ENCODE assay signal across 10 cellular contexts in the genomic region with DNA sequence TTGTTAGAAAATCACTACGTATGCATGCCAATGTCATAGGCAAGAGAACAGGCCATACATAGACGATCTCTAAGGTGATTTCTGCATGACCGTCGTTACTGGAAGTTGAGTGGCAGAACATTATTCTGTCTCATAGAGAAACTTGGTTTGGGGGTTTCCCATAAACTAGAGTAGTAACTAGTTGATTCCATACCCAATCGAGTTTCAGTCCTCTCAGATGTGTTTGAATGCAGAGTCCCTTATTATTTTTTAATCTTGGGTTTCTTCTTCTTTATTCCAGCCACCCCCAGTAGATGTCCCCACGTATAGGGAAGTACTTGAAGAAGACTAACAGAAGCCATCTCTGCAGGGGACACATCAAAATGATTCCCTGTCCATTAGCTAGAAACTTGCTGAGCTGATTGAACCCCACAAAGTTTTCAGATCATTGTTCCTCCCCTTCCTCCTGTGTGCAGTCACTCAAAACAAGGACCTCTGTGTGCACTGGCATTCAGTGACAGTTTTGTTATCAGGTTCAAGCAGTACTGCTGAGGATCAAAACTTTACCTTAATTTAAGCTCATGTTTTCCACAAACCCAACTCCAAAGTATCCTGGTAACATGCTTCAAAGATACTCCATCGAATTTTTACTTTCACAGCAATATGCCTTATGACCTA.
DNase-seq lines count a peak whose midpoint lies in the region; ATAC-seq, FAIRE-seq and TF ChIP-seq lines count a peak whose summit lies in the region.
"Had no signal": no experiment of that assay in that cellular context is flagged by ENCODE, and none has a peak within 500 bp of the region (broad histone marks: within the 10 kb centered on the region; RNA-seq: fewer than 3 reads in every experiment).

No MANE protein-coding gene starts in this region.

- no peaks in the 10 kb centered on the region for H4K20me1 ChIP-seq in K562 (replicated peaks; ENCODE audit: control insufficient read depth, insufficient read depth, low read length)

- TF ChIP-seq EP300 in K562 (IDR thresholded peaks at IDR 0.05; ENCODE audit: low read length): no peak

- no peak overlapping the region for H3K4me3 ChIP-seq in K562

- no peaks in the 10 kb centered on the region for H3K27me3 ChIP-seq in K562 (ENCODE audit: control insufficient read depth in 2 of 2, insufficient read depth in 2 of 2, low read length in 2 of 2)

- H3K36me3 ChIP-seq in K562 (ENCODE audit: control insufficient read depth, insufficient read depth, low read length): no peaks in the 10 kb centered on the region

- 11% methylated on average over 7 of the region's 7 CpGs for WGBS in K562 (ENCODE audit: insufficient coverage, low coverage, missing lambda C conversion rate)

- ATAC-seq in GM18499 (IDR thresholded peaks at IDR 0.05; ENCODE audit: insufficient read depth, unreplicated experiment) (peak; percentile 56), GM21367 (IDR thresholded peaks at IDR 0.05; ENCODE audit: unreplicated experiment) (peak; percentile 65), HG03457 (IDR thresholded peaks at IDR 0.05; ENCODE audit: unreplicated experiment) (peak; percentile 70), K562 (peak; percentile 82)

- FAIRE-seq in K562 (lab: Jason Lieb, UNC): no peak

- no peak for TF ChIP-seq POLR2A in K562 (conservative IDR thresholded peaks at IDR 0.05)

- peak in 2 of 4 experiments; percentile 30 to 38 for DNase-seq in K562 (ENCODE audit: extremely low read depth in 1 of 4, low spot score in 3 of 4)
- no peak for DNase-seq in NCI-H748 (lab: John Stamatoyannopoulos, UW; ENCODE audit: unreplicated experiment)
- no peak for DNase-seq in GF-D8 (lab: John Stamatoyannopoulos, UW)
- DNase-seq in NCI-H1436 treated with DMSO at 0.1 percent for 48 hours (lab: John Stamatoyannopoulos, UW): no peak
- no peak for DNase-seq in NCI-H510A (lab: John Stamatoyannopoulos, UW)
- DNase-seq: activated CD8-positive, alpha-beta memory T cell treated with anti-CD3 and anti-CD28 coated beads, Interleukin-2, amount 50 U/mL, for 4 hours; NCI-H446 treated with DMSO at 0.1 percent for 48 hours had no signal

- no peak overlapping the region for H3K9ac ChIP-seq in K562 (ENCODE audit: insufficient read depth in 1 of 2, low read depth in 2 of 2, low read length in 2 of 2)

- intact Hi-C loops in K562 (cut with micrococcal nuclease): loop anchor here (5.0 kb wide), 1 partner anchor 161 kb away; no protein-coding TSS in a partner anchor

- no peaks in the 10 kb centered on the region for H3K9me1 ChIP-seq in K562 (ENCODE audit: control insufficient read depth, insufficient read depth, low read length)

- CTCF ChIA-PET in K562 (lab: Yijun Ruan, JAX; ENCODE audit: low intra/inter-chr PET ratio): no interaction called here

- H3K4me2 ChIP-seq in K562 (ENCODE audit: insufficient read depth, low read length): no peak overlapping the region

- no peak overlapping the region for H3K27ac ChIP-seq in K562 (ENCODE audit: extremely low read depth, low read depth, low read length)

- H3K79me2 ChIP-seq in K562 (ENCODE audit: control insufficient read depth, insufficient read depth, low read length): no peaks in the 10 kb centered on the region

- H2AFZ ChIP-seq in K562 (ENCODE audit: low read depth, low read length): peak overlapping the region; percentile 83

- peak in 1 of 3 experiments; percentile 42; a peak in 1 of 6 replicates for TF ChIP-seq CTCF in K562 (IDR thresholded peaks at IDR 0.05 in 2 of 3, conservative IDR thresholded peaks at IDR 0.05 in 1 of 3; ENCODE audit: insufficient read depth in 2 of 3, low read depth in 1 of 3, low read length in 3 of 3)

- TF ChIP-seq RAD21 in K562 (CRISPR knock-in tag; conservative IDR thresholded peaks at IDR 0.05 in 1 of 2, IDR thresholded peaks at IDR 0.05 in 1 of 2): peak in 1 of 2 experiments; percentile 37; a peak in 2 of 4 replicates

- H3K9me3 ChIP-seq in K562 (replicated peaks; ENCODE audit: control insufficient read depth, insufficient read depth, low read depth, low read length): peaks cover 10% of the 10 kb centered on the region

- peaks cover 8 to 11% of the 10 kb centered on the region in 2 experiments; a peak in 4 of 5 replicates for H3K4me1 ChIP-seq in K562 (replicated peaks in 1 of 2; ENCODE audit: control insufficient read depth in 2 of 2, insufficient read depth in 2 of 2, low read length in 2 of 2)

- BruUV-seq in K562 (replicated peaks; lab: Mats Ljungman, UMichigan): no TSS peak

- POLR2A ChIA-PET in K562 (lab: Yijun Ruan, JAX): interaction anchor here (0.6 to 1.2 kb wide), 3 partner anchors 10 to 367 kb away, joined by 3 to 7 read pairs (median 4); no protein-coding TSS in a partner anchor

- in situ Hi-C loops in K562 (cut with MboI): no loop called here

TF ChIP-seq in K562, 482 proteins besides CTCF, POLR2A, EP300 and RAD21:
- TF ChIP-seq, protein P1, sequence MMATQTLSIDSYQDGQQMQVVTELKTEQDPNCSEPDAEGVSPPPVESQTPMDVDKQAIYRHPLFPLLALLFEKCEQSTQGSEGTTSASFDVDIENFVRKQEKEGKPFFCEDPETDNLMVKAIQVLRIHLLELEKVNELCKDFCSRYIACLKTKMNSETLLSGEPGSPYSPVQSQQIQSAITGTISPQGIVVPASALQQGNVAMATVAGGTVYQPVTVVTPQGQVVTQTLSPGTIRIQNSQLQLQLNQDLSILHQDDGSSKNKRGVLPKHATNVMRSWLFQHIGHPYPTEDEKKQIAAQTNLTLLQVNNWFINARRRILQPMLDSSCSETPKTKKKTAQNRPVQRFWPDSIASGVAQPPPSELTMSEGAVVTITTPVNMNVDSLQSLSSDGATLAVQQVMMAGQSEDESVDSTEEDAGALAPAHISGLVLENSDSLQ (IDR thresholded peaks at IDR 0.05): peak; percentile 55; the same call in 1 of the 2 replicates
- TF ChIP-seq, protein P2, sequence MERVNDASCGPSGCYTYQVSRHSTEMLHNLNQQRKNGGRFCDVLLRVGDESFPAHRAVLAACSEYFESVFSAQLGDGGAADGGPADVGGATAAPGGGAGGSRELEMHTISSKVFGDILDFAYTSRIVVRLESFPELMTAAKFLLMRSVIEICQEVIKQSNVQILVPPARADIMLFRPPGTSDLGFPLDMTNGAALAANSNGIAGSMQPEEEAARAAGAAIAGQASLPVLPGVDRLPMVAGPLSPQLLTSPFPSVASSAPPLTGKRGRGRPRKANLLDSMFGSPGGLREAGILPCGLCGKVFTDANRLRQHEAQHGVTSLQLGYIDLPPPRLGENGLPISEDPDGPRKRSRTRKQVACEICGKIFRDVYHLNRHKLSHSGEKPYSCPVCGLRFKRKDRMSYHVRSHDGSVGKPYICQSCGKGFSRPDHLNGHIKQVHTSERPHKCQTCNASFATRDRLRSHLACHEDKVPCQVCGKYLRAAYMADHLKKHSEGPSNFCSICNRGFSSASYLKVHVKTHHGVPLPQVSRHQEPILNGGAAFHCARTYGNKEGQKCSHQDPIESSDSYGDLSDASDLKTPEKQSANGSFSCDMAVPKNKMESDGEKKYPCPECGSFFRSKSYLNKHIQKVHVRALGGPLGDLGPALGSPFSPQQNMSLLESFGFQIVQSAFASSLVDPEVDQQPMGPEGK (CRISPR knock-in tag; IDR thresholded peaks at IDR 0.05; ENCODE audit: borderline replicate concordance): no peak
- TF ChIP-seq CHD2 (IDR thresholded peaks at IDR 0.05; ENCODE audit: low read depth, low read length): no peak
- TF ChIP-seq, protein P3, sequence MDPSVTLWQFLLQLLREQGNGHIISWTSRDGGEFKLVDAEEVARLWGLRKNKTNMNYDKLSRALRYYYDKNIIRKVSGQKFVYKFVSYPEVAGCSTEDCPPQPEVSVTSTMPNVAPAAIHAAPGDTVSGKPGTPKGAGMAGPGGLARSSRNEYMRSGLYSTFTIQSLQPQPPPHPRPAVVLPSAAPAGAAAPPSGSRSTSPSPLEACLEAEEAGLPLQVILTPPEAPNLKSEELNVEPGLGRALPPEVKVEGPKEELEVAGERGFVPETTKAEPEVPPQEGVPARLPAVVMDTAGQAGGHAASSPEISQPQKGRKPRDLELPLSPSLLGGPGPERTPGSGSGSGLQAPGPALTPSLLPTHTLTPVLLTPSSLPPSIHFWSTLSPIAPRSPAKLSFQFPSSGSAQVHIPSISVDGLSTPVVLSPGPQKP (CRISPR knock-in tag; IDR thresholded peaks at IDR 0.05): no peak
